8 cellular contexts compared by ENCODE assay signal in the genomic region with DNA sequence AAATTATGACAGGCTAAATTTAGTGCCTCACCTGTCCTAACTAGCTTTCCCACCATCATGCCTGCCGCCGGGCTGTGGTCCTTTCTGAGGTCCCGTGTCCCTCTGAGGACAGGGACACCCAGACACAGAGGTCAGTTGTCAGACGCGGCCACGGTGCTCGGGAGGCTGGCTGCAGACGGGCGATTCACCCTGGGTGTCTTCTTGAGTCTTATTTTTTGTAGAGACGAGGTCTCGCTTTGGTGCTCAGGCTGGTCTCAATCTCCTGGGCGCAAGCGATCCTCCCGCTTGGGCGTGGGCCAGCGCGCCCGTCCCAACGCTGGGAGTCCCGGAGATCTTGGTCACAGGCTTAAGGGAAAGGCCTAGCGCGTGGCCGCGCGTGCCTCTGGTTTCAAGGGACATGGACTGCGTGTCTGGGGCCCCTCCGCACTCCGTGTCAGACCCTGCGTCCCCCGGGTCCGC. TPM values are rescaled to one million over a fixed set of nuclear protein-coding genes. Genes with fewer than 3 reads are reported as not detected.
DNase-seq lines count a peak whose midpoint lies in the region; ATAC-seq and TF ChIP-seq lines count a peak whose summit lies in the region.

No MANE protein-coding gene starts in this region.

- no peak for DNase-seq in T-helper 1 cell
- DNase-seq in SW480 (ENCODE audit: low spot score): peak; percentile 43
- peak; percentile 33 to 40 for DNase-seq in fibroblast of lung (ENCODE audit: low read depth in 2 of 2)
- DNase-seq in omental fat pad (ENCODE audit: low spot score): no peak
- DNase-seq in DMS79 (lab: John Stamatoyannopoulos, UW): no peak
- no peak for DNase-seq in activated CD8-positive, alpha-beta memory T cell treated with anti-CD3 and anti-CD28 coated beads, Interleukin-2, amount 50 U/mL, for 48 hours

- H3K79me2 ChIP-seq in fibroblast of lung (ENCODE audit: control insufficient read depth, insufficient read depth, low read length): peaks cover 22% of the 10 kb centered on the region

- peak overlapping the region; percentile 46 for H3K4me3 Mint-ChIP-seq in T-helper 1 cell treated with Interleukin-12 subunit alpha and Interleukin-12 subunit beta and Interleukin-4 antibody, amounts not matched to agents 30 μg/mL and 1 μg/mL, for 36 hours

- H3K36me3 ChIP-seq in fibroblast of lung (ENCODE audit: control insufficient read depth, insufficient read depth, low read length): no peaks in the 10 kb centered on the region

- H3K27me3 Mint-ChIP-seq in T-helper 1 cell treated with Interleukin-12 subunit alpha and Interleukin-12 subunit beta and Interleukin-4 antibody, amounts not matched to agents 30 μg/mL and 1 μg/mL, for 36 hours (ENCODE audit: low read depth): peaks cover 24% of the 10 kb centered on the region

- H3K4me1 Mint-ChIP-seq in T-helper 1 cell treated with Interleukin-12 subunit alpha and Interleukin-12 subunit beta and Interleukin-4 antibody, amounts not matched to agents 30 μg/mL and 1 μg/mL, for 36 hours (ENCODE audit: low read depth): peaks cover 21% of the 10 kb centered on the region

- TF ChIP-seq CTCF in fibroblast of lung (conservative IDR thresholded peaks at IDR 0.05 in 1 of 2, IDR thresholded peaks at IDR 0.05 in 1 of 2; ENCODE audit: low read depth in 1 of 2, low read length in 2 of 2): no peak
- TF ChIP-seq CTCF in omental fat pad (IDR thresholded peaks at IDR 0.05): no peak

- peak; percentile 12 for ATAC-seq in omental fat pad (ENCODE audit: low FRiP score)
- no peak for ATAC-seq in GM21367 (IDR thresholded peaks at IDR 0.05; ENCODE audit: unreplicated experiment)

- H3K9me3 Mint-ChIP-seq in T-helper 1 cell treated with Interleukin-12 subunit alpha and Interleukin-12 subunit beta and Interleukin-4 antibody, amounts not matched to agents 30 μg/mL and 1 μg/mL, for 36 hours: no peaks in the 10 kb centered on the region

- no peaks in the 10 kb centered on the region for H3K27me3 ChIP-seq in fibroblast of lung (ENCODE audit: control insufficient read depth, insufficient read depth, low read length)

- H3K9ac ChIP-seq in fibroblast of lung (ENCODE audit: insufficient read depth, low read length): peak overlapping the region; percentile 72

- no peak overlapping the region for H3K27ac Mint-ChIP-seq in T-helper 1 cell treated with Interleukin-12 subunit alpha and Interleukin-12 subunit beta and Interleukin-4 antibody, amounts not matched to agents 30 μg/mL and 1 μg/mL, for 36 hours

- H4K20me1 ChIP-seq in fibroblast of lung (ENCODE audit: control insufficient read depth, extremely low read depth, insufficient read depth, low read length): no peaks in the 10 kb centered on the region

- peak overlapping the region; percentile 34 to 69 (median 61) for H3K4me3 ChIP-seq in fibroblast of lung (replicated peaks in 1 of 4; ENCODE audit: control extremely low read depth in 1 of 4, insufficient read depth in 1 of 4, low read depth in 3 of 4, low read length in 4 of 4)

- no peaks in the 10 kb centered on the region for H3K9me3 ChIP-seq in fibroblast of lung (ENCODE audit: control insufficient read depth, insufficient read depth, low read depth, low read length)

- H3K4me1 ChIP-seq in fibroblast of lung (ENCODE audit: control insufficient read depth, extremely low read depth, insufficient read depth, low read length): peaks cover 3% of the 10 kb centered on the region

- peak overlapping the region; percentile 74 for H2AFZ ChIP-seq in fibroblast of lung (ENCODE audit: low read length)

- H3K27ac ChIP-seq in fibroblast of lung (ENCODE audit: insufficient read depth, low read length): peak overlapping the region; percentile 62

- peaks cover 3% of the 10 kb centered on the region for H3K36me3 Mint-ChIP-seq in T-helper 1 cell treated with Interleukin-12 subunit alpha and Interleukin-12 subunit beta and Interleukin-4 antibody, amounts not matched to agents 30 μg/mL and 1 μg/mL, for 36 hours (ENCODE audit: low read depth)

- peak overlapping the region; percentile 79 for H3K4me2 ChIP-seq in fibroblast of lung (ENCODE audit: extremely low read depth, insufficient read depth, low read length)

RNA-seq across cellular contexts. Expression of a gene that starts 0.8 kb away (rescaled TPM):
- total RNA-seq in fibroblast of lung (17.5 and 22.1 TPM in 2 replicates), omental fat pad (10 to 100 TPM; 24.9 to 52.2 (median 48.7) TPM)
- polyA plus RNA-seq in fibroblast of lung: 7.3 and 11.9 TPM in 2 replicates
- 20.5 and 29.2 TPM in 2 replicates for polyA plus RNA-seq in fibroblast of lung (2012)
- 17.1 and 23.5 TPM in 2 replicates for polyA minus RNA-seq in fibroblast of lung (ENCODE audit: low replicate concordance)

RNA-seq across cellular contexts. Expression of a gene that starts 23.0 kb away (rescaled TPM):
- total RNA-seq in fibroblast of lung (6.4 and 12.1 TPM in 2 replicates), omental fat pad (10 to 100 TPM; 16.5 to 30.9 (median 21.4) TPM)
- 10.8 and 12.0 TPM in 2 replicates for polyA plus RNA-seq in fibroblast of lung
- 19.1 and 20.9 TPM in 2 replicates for polyA plus RNA-seq in fibroblast of lung (2012)
- 9.7 and 25.1 TPM in 2 replicates for polyA minus RNA-seq in fibroblast of lung (ENCODE audit: low replicate concordance)

RNA-seq across cellular contexts. Expression of a gene that starts 27.7 kb away (rescaled TPM):
- total RNA-seq in fibroblast of lung (51.9 and 71.7 TPM in 2 replicates), omental fat pad (100 to 1,000 TPM in 1 of 4 donors, 10 to 100 TPM in 3; 49.5 to 115 (median 79.3) TPM)
- polyA plus RNA-seq in fibroblast of lung: 114 and 121 TPM in 2 replicates
- polyA plus RNA-seq in fibroblast of lung (2012): 234 and 273 TPM in 2 replicates
- 62.2 and 122 TPM in 2 replicates for polyA minus RNA-seq in fibroblast of lung (ENCODE audit: low replicate concordance)

RNA-seq across cellular contexts. Expression of a gene that starts 42.9 kb away (rescaled TPM):
- total RNA-seq in fibroblast of lung (48.8 and 82.7 TPM in 2 replicates), omental fat pad (10 to 100 TPM; 27.3 to 41.1 (median 39.0) TPM)
- polyA plus RNA-seq in fibroblast of lung: 46.2 and 73.2 TPM in 2 replicates
- 63.8 and 83.4 TPM in 2 replicates for polyA plus RNA-seq in fibroblast of lung (2012)
- 132 and 193 TPM in 2 replicates for polyA minus RNA-seq in fibroblast of lung (ENCODE audit: low replicate concordance)

RNA-seq across cellular contexts. Expression of a gene that starts 54.3 kb away (rescaled TPM):
- total RNA-seq in fibroblast of lung (53.7 and 65.2 TPM in 2 replicates), omental fat pad (10 to 100 TPM; 53.3 to 58.2 (median 53.9) TPM)
- polyA plus RNA-seq in fibroblast of lung: 86.5 and 133 TPM in 2 replicates
- 108 and 151 TPM in 2 replicates for polyA plus RNA-seq in fibroblast of lung (2012)
- 84.8 and 123 TPM in 2 replicates for polyA minus RNA-seq in fibroblast of lung (ENCODE audit: low replicate concordance)

Comparison
In these comparisons a context has a peak if more than half of its experiments do, and no peak if none do; other contexts are left out.
1. DNase-seq: peak in SW480 (single experiment) and fibroblast of lung (2 of 2); none in T-helper 1 cell (0 of 5), omental fat pad (single experiment), DMS79 (single experiment) and activated CD8-positive, alpha-beta memory T cell treated with anti-CD3 and anti-CD28 coated beads, Interleukin-2, amount 50 U/mL, for 48 hours (single experiment).